In the genomic region with DNA sequence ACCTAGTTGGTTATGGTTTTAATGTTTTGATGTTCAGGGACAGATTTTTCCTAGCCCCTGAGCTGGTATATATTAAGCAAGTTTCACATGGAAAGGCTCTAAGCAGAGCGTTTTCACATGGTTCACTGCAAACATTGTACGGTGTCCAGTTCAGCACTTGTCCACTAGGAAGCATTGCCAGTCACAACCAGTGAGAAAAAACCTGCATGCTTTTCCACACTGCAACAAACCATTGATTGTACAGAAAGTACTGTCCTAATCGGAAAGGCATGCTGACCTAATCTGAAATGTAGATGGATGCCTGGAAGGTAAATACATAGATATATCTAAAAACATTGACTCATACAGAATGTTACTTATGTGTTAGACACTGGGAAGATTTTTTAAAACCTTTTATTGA, we compare ENCODE assay signal across 17 cellular contexts. TPM values are rescaled to one million over a fixed set of nuclear protein-coding genes. Genes with fewer than 3 reads are reported as not detected.
DNase-seq lines count a peak whose midpoint lies in the region; ATAC-seq, FAIRE-seq and TF ChIP-seq lines count a peak whose summit lies in the region.
"Had no signal": no experiment of that assay in that cellular context is flagged by ENCODE, and none has a peak within 500 bp of the region (broad histone marks: within the 10 kb centered on the region; RNA-seq: fewer than 3 reads in every experiment).

No MANE protein-coding gene starts in this region.

- H3K4me3 ChIP-seq in adipocyte (ENCODE audit: low read length) (no peak overlapping the region), fibroblast of villous mesenchyme (ENCODE audit: low read depth, low read length) (no peak overlapping the region), pancreas (no peak overlapping the region)
- H3K4me3 ChIP-seq: mucosa of descending colon, psoas muscle, thoracic aorta had no signal

- no peak overlapping the region for H3K4me3 Mint-ChIP-seq in activated CD4-positive, alpha-beta T cell treated with anti-CD3 and anti-CD28 coated beads, Interleukin-2, amount 10 ng/mL, durations not matched to agents 24 days and 14 days
- H3K4me3 Mint-ChIP-seq: activated CD8-positive, alpha-beta memory T cell treated with anti-CD3 and anti-CD28 coated beads, Interleukin-2, amount 10 ng/mL, durations not matched to agents 7 days and 5 days; activated naive CD4-positive, alpha-beta T cell treated with anti-CD3 and anti-CD28 coated beads for 36 hours had no signal

- no peak overlapping the region for H3K9ac ChIP-seq in adipocyte (ENCODE audit: low read length)

- no peaks in the 10 kb centered on the region for H3K4me1 Mint-ChIP-seq in activated CD4-positive, alpha-beta T cell treated with anti-CD3 and anti-CD28 coated beads, Interleukin-2, amount 10 ng/mL, durations not matched to agents 24 days and 14 days
- H3K4me1 Mint-ChIP-seq: activated CD8-positive, alpha-beta memory T cell treated with anti-CD3 and anti-CD28 coated beads, Interleukin-2, amount 10 ng/mL, durations not matched to agents 7 days and 5 days had no signal

- peak; percentile 39 for TF ChIP-seq CTCF in fibroblast of villous mesenchyme (IDR thresholded peaks at IDR 0.05; ENCODE audit: insufficient read depth, low read depth, low read length)
- TF ChIP-seq CTCF in pancreas (IDR thresholded peaks at IDR 0.05), result peak in 2 of 4 donors; percentile 14 to 28

- H3K27me3 ChIP-seq in adipocyte (replicated peaks; ENCODE audit: control insufficient read depth, insufficient read depth, low read length), result peaks cover 12% of the 10 kb centered on the region
- H3K27me3 ChIP-seq in pancreas, result no peaks in the 10 kb centered on the region

- 7 to 19% methylated on average over 3 of the region's 3 CpGs for WGBS in pancreas, 2 donors

- H3K9me3 ChIP-seq in adipocyte (ENCODE audit: control insufficient read depth, low read length) (no peaks in the 10 kb centered on the region), pancreas (no peaks in the 10 kb centered on the region)
- H3K9me3 ChIP-seq: mucosa of descending colon, psoas muscle, thoracic aorta had no signal

- ATAC-seq in pancreas, result peak in 3 of 4 donors; percentile 32 to 75 (median 73)
- ATAC-seq: activated CD8-positive, alpha-beta memory T cell treated with anti-CD3 and anti-CD28 coated beads, Interleukin-2, amount 10 ng/mL, durations not matched to agents 7 days and 5 days; esophagus mucosa; mucosa of descending colon; psoas muscle had no signal

- H3K36me3 ChIP-seq in adipocyte (ENCODE audit: control insufficient read depth, insufficient read depth, low read length, severe bottlenecking) (no peaks in the 10 kb centered on the region), pancreas (no peaks in the 10 kb centered on the region)
- H3K36me3 ChIP-seq: thoracic aorta, WERI-Rb-1 had no signal

- no peak overlapping the region for H3K27ac ChIP-seq in pancreas
- H3K27ac ChIP-seq: C4-2B, psoas muscle, thoracic aorta, WERI-Rb-1 had no signal

- intact Hi-C loops in pancreas (cut with DNase I), result no loop called here
- intact Hi-C loops in activated CD4-positive, alpha-beta T cell treated with anti-CD3 and anti-CD28 coated beads, Interleukin-2, amount 10 ng/mL, durations not matched to agents 24 days and 14 days (cut with micrococcal nuclease), result no loop called here

- in situ Hi-C loops in G401 (cut with HindIII; ENCODE audit: low sequenced_read_pairs), result no loop called here

- H3K9me3 Mint-ChIP-seq in activated CD4-positive, alpha-beta T cell treated with anti-CD3 and anti-CD28 coated beads, Interleukin-2, amount 10 ng/mL, durations not matched to agents 24 days and 14 days, result no peaks in the 10 kb centered on the region
- H3K9me3 Mint-ChIP-seq: activated naive CD4-positive, alpha-beta T cell treated with anti-CD3 and anti-CD28 coated beads for 36 hours had no signal

- no peaks in the 10 kb centered on the region for H3K4me1 ChIP-seq in adipocyte (ENCODE audit: control insufficient read depth, insufficient read depth, low read length)
- no peaks in the 10 kb centered on the region for H3K4me1 ChIP-seq in pancreas
- H3K4me1 ChIP-seq: psoas muscle had no signal

- no peaks in the 10 kb centered on the region for H3K36me3 Mint-ChIP-seq in activated CD4-positive, alpha-beta T cell treated with anti-CD3 and anti-CD28 coated beads, Interleukin-2, amount 10 ng/mL, durations not matched to agents 24 days and 14 days (ENCODE audit: low read depth)
- H3K36me3 Mint-ChIP-seq: activated CD8-positive, alpha-beta memory T cell treated with anti-CD3 and anti-CD28 coated beads, Interleukin-2, amount 10 ng/mL, durations not matched to agents 7 days and 5 days had no signal

- FAIRE-seq in pancreas (lab: Jason Lieb, UNC), result no peak

- H3K27ac Mint-ChIP-seq in activated CD4-positive, alpha-beta T cell treated with anti-CD3 and anti-CD28 coated beads, Interleukin-2, amount 10 ng/mL, durations not matched to agents 24 days and 14 days, result no peak overlapping the region
- H3K27ac Mint-ChIP-seq: activated CD8-positive, alpha-beta memory T cell treated with anti-CD3 and anti-CD28 coated beads, Interleukin-2, amount 10 ng/mL, durations not matched to agents 7 days and 5 days; activated naive CD4-positive, alpha-beta T cell treated with anti-CD3 and anti-CD28 coated beads for 36 hours had no signal

- H3K27me3 Mint-ChIP-seq in activated CD4-positive, alpha-beta T cell treated with anti-CD3 and anti-CD28 coated beads, Interleukin-2, amount 10 ng/mL, durations not matched to agents 24 days and 14 days, result no peaks in the 10 kb centered on the region
- H3K27me3 Mint-ChIP-seq: activated CD8-positive, alpha-beta memory T cell treated with anti-CD3 and anti-CD28 coated beads, Interleukin-2, amount 10 ng/mL, durations not matched to agents 7 days and 5 days had no signal

- DNase-seq in G401 (ENCODE audit: low spot score) (peak; percentile 8), adipocyte (ENCODE audit: low read depth) (peak; percentile 19), fibroblast of villous mesenchyme (ENCODE audit: low read depth) (no peak), pancreas (no peak), NCI-H2196 (lab: John Stamatoyannopoulos, UW; ENCODE audit: unreplicated experiment) (no peak), HK-2 (ENCODE audit: unreplicated experiment) (no peak)
- DNase-seq in activated CD4-positive, alpha-beta T cell treated with anti-CD3 and anti-CD28 coated beads, Interleukin-2, amount 10 ng/mL, durations not matched to agents 24 days and 14 days, result no peak
- no peak for DNase-seq in activated CD4-positive, alpha-beta T cell treated with anti-CD3 and anti-CD28 coated beads for 4 hours
- DNase-seq: activated CD8-positive, alpha-beta memory T cell treated with anti-CD3 and anti-CD28 coated beads, Interleukin-2, amount 10 ng/mL, durations not matched to agents 7 days and 5 days; activated naive CD4-positive, alpha-beta T cell treated with anti-CD3 and anti-CD28 coated beads for 36 hours; mucosa of descending colon; NCI-H2081 treated with DMSO at 0.1 percent for 48 hours; psoas muscle; WERI-Rb-1 had no signal

RNA-seq across cellular contexts. Expression of a gene that starts 25.0 kb away (rescaled TPM):
- not detected in 2 replicates for total RNA-seq in G401 (2014; rRNA removed; shearing (Covaris generic))
- total RNA-seq in fibroblast of villous mesenchyme, result 0.86 and 0.97 TPM in 2 replicates
- total RNA-seq in pancreas, result 1 to 10 TPM; 1.3 to 2.8 (median 1.5) TPM
- under 1 TPM; 0.23 to 0.70 TPM for polyA plus RNA-seq in pancreas
- not detected in 2 replicates for total RNA-seq in activated CD4-positive, alpha-beta T cell treated with anti-CD3 and anti-CD28 coated beads, Interleukin-2, amount 10 ng/mL, durations not matched to agents 24 days and 14 days
- total RNA-seq: activated CD8-positive, alpha-beta memory T cell treated with anti-CD3 and anti-CD28 coated beads, Interleukin-2, amount 10 ng/mL, durations not matched to agents 7 days and 5 days; activated naive CD4-positive, alpha-beta T cell treated with anti-CD3 and anti-CD28 coated beads for 36 hours had no signal

Comparison
In these comparisons a context has a peak if more than half of its experiments do, and no peak if none do; other contexts are left out.
1. DNase-seq: peak in G401 (single experiment) and adipocyte (single experiment); none in fibroblast of villous mesenchyme (single experiment), pancreas (0 of 6), activated CD4-positive, alpha-beta T cell treated with anti-CD3 and anti-CD28 coated beads, Interleukin-2, amount 10 ng/mL, durations not matched to agents 24 days and 14 days (single experiment), NCI-H2196 (single experiment), activated CD4-positive, alpha-beta T cell treated with anti-CD3 and anti-CD28 coated beads for 4 hours (0 of 2) and HK-2 (single experiment).